In genomic region chr5:161022151-161022550, GRCh38 we compare ENCODE assay signal across 24 cellular contexts.
DNase-seq lines count a peak whose midpoint lies in the region; ATAC-seq, FAIRE-seq and TF ChIP-seq lines count a peak whose summit lies in the region.
"Had no signal": no experiment of that assay in that cellular context is flagged by ENCODE, and none has a peak within 500 bp of the region (broad histone marks: within the 10 kb centered on the region; RNA-seq: fewer than 3 reads in every experiment).

No MANE protein-coding gene starts in this region.

- DNase-seq in HepG2 (ENCODE audit: low spot score) = no peak
- DNase-seq in right lobe of liver = no peak
- no peak for DNase-seq in RWPE2 (ENCODE audit: low spot score)
- peak; percentile 56 for DNase-seq in small intestine
- no peak for DNase-seq in tibial nerve (ENCODE audit: low spot score in 2 of 2)
- no peak for DNase-seq in hippocampal formation (lab: John Stamatoyannopoulos, UW)
- DNase-seq: AML-193; CD4-positive, alpha-beta T cell; GDM1; HCEC 1CT; IMR-90 had no signal

- in situ Hi-C loops in HepG2 (cut with HindIII; ENCODE audit: extremely low pct_ligation_motif_present, low pct_unique_long_range_greater_than_20kb) = no loop called here

- H3K27ac ChIP-seq in HepG2 (ENCODE audit: extremely low read length, insufficient read depth, low read length) (no peak overlapping the region), right lobe of liver (no peak overlapping the region), RWPE2 (ENCODE audit: poor library complexity, severe bottlenecking) (no peak overlapping the region), small intestine (ENCODE audit: low read depth in 1 of 2, low read length in 1 of 2) (no peak overlapping the region), tibial nerve (no peak overlapping the region)
- H3K27ac ChIP-seq: 22Rv1, A549, C4-2B, HL-60 had no signal

- no TSS peak for BruUV-seq in HepG2 (replicated peaks; lab: Mats Ljungman, UMichigan)

- FAIRE-seq in HepG2 (lab: Jason Lieb, UNC) (no peak), small intestine (lab: Jason Lieb, UNC) (no peak)
- FAIRE-seq: A549, D721Med, GM12892, GM18507, GM19239, H54, K562 had no signal

- H3K9me3 ChIP-seq in HepG2 (ENCODE audit: low read length) = no peaks in the 10 kb centered on the region
- H3K9me3 ChIP-seq in right lobe of liver = no peaks in the 10 kb centered on the region
- no peaks in the 10 kb centered on the region for H3K9me3 ChIP-seq in RWPE2 (ENCODE audit: severe bottlenecking)
- no peaks in the 10 kb centered on the region for H3K9me3 ChIP-seq in small intestine (ENCODE audit: control insufficient read depth, low read depth)
- no peaks in the 10 kb centered on the region for H3K9me3 ChIP-seq in tibial nerve
- H3K9me3 ChIP-seq: A549, Caco-2 had no signal

- no peaks in the 10 kb centered on the region for H3K4me1 ChIP-seq in HepG2 (ENCODE audit: insufficient read depth, low read length)
- no peaks in the 10 kb centered on the region for H3K4me1 ChIP-seq in right lobe of liver
- H3K4me1 ChIP-seq in RWPE2 (ENCODE audit: insufficient read depth, poor library complexity, severe bottlenecking) = no peaks in the 10 kb centered on the region
- peaks cover 0 to 3% of the 10 kb centered on the region in 2 donors for H3K4me1 ChIP-seq in small intestine (ENCODE audit: control insufficient read depth in 2 of 2, insufficient read depth in 1 of 2, low read depth in 1 of 2, low read length in 1 of 2)
- H3K4me1 ChIP-seq in tibial nerve = no peaks in the 10 kb centered on the region
- H3K4me1 ChIP-seq: A549, Caco-2 had no signal

- H3K4me3 ChIP-seq in HepG2 (replicated peaks in 1 of 3; ENCODE audit: insufficient read depth in 1 of 3, low read depth in 2 of 3, low read length in 3 of 3) = no peak overlapping the region
- no peak overlapping the region for H3K4me3 ChIP-seq in right lobe of liver
- no peak overlapping the region for H3K4me3 ChIP-seq in RWPE2 (ENCODE audit: severe bottlenecking)
- H3K4me3 ChIP-seq in small intestine (ENCODE audit: low read depth in 1 of 2, low read length in 2 of 2) = no peak overlapping the region
- H3K4me3 ChIP-seq in tibial nerve = no peak overlapping the region
- H3K4me3 ChIP-seq: A549, GM23338, K562 had no signal

- no peak overlapping the region for H2AFZ ChIP-seq in HepG2 (ENCODE audit: low read length)
- H2AFZ ChIP-seq: GM23338 had no signal

- 14% methylated on average over 2 of the region's 2 CpGs for WGBS in HepG2 (ENCODE audit: low lambda C conversion rate)
- WGBS in right lobe of liver (ENCODE audit: insufficient coverage, low coverage, low lambda C conversion rate, missing lambda C conversion rate) = 56% methylated on average over 2 of the region's 2 CpGs
- 29 to 62% (median 48%) methylated on average over 2 of the region's 2 CpGs for WGBS in small intestine, 3 donors
- 87 to 95% methylated on average over 2 of the region's 2 CpGs for WGBS in tibial nerve, 2 donors

- H3K79me2 ChIP-seq in HepG2 (ENCODE audit: insufficient read depth, low read length) = no peaks in the 10 kb centered on the region

- intact Hi-C loops in HepG2 (cut with micrococcal nuclease; ENCODE audit: unreplicated experiment) = no loop called here
- intact Hi-C loops in right lobe of liver (cut with DNase I) = no loop called here

- no peak overlapping the region for H3K9ac ChIP-seq in HepG2 (ENCODE audit: insufficient read depth, low read depth, low read length)

- no peaks in the 10 kb centered on the region for H4K20me1 ChIP-seq in HepG2 (ENCODE audit: insufficient read depth, low read length)

- no peak for TF ChIP-seq POLR2A in HepG2 (IDR thresholded peaks at IDR 0.05; ENCODE audit: insufficient read depth in 1 of 2, low read depth in 2 of 2, low read length in 2 of 2)
- TF ChIP-seq POLR2A in right lobe of liver (IDR thresholded peaks at IDR 0.05) = no peak
- TF ChIP-seq POLR2A in tibial nerve (IDR thresholded peaks at IDR 0.05) = no peak

- TF ChIP-seq EP300 in HepG2 (IDR thresholded peaks at IDR 0.05; ENCODE audit: low read depth in 2 of 2, low read length in 2 of 2) (no peak), HepG2 (CRISPR knock-in tag; IDR thresholded peaks at IDR 0.05; ENCODE audit: borderline replicate concordance) (no peak), tibial nerve (IDR thresholded peaks at IDR 0.05) (no peak)

- H3K36me3 ChIP-seq in HepG2 (replicated peaks in 1 of 2; ENCODE audit: control insufficient read depth in 1 of 2, insufficient read depth in 2 of 2, low read length in 2 of 2) (no peaks in the 10 kb centered on the region), right lobe of liver (no peaks in the 10 kb centered on the region), RWPE2 (ENCODE audit: low read depth) (no peaks in the 10 kb centered on the region), small intestine (ENCODE audit: control insufficient read depth in 2 of 2, insufficient read depth in 2 of 2, low read length in 2 of 2) (no peaks in the 10 kb centered on the region), tibial nerve (no peaks in the 10 kb centered on the region)

- ATAC-seq in HepG2 (no peak), right lobe of liver (no peak), RWPE2 (ENCODE audit: low read depth) (peak; percentile 14; the same call in 2 of the 3 replicates), GM21528 (IDR thresholded peaks at IDR 0.05; ENCODE audit: low FRiP score, unreplicated experiment) (no peak)
- ATAC-seq: A549, GM23338, K562 had no signal

- TF ChIP-seq RAD21 in HepG2 (CRISPR knock-in tag; IDR thresholded peaks at IDR 0.05) = no peak

- TF ChIP-seq CTCF in HepG2 (CRISPR knock-in tag; IDR thresholded peaks at IDR 0.05) (no peak), right lobe of liver (IDR thresholded peaks at IDR 0.05) (no peak), RWPE2 (IDR thresholded peaks at IDR 0.05; ENCODE audit: poor library complexity, severe bottlenecking) (no peak), tibial nerve (IDR thresholded peaks at IDR 0.05) (no peak)

- H3K4me2 ChIP-seq in HepG2 (ENCODE audit: low read depth, low read length) = no peak overlapping the region
- H3K4me2 ChIP-seq: A549, GM23338 had no signal

- CTCF ChIA-PET in HepG2 (lab: Yijun Ruan, JAX; ENCODE audit: low intra/inter-chr PET ratio, low total read pairs) = no interaction called here

- POLR2A ChIA-PET in HepG2 (lab: Yijun Ruan, JAX) = no interaction called here

- H3K27me3 ChIP-seq in HepG2 (ENCODE audit: control insufficient read depth in 1 of 2, insufficient read depth in 2 of 2, low read length in 2 of 2) = no peaks in the 10 kb centered on the region
- H3K27me3 ChIP-seq in right lobe of liver = no peaks in the 10 kb centered on the region
- peaks cover 3% of the 10 kb centered on the region for H3K27me3 ChIP-seq in RWPE2 (ENCODE audit: insufficient read depth, poor library complexity, severe bottlenecking)
- no peaks in the 10 kb centered on the region for H3K27me3 ChIP-seq in small intestine (ENCODE audit: control insufficient read depth in 2 of 2, insufficient read depth in 2 of 2, low read length in 2 of 2)
- H3K27me3 ChIP-seq in tibial nerve = no peaks in the 10 kb centered on the region

TF ChIP-seq in HepG2, 621 proteins besides CTCF, POLR2A, EP300 and RAD21:
- TF ChIP-seq ZNF264 (CRISPR knock-in tag; IDR thresholded peaks at IDR 0.05) (no peak), CEBPB (IDR thresholded peaks at IDR 0.05; ENCODE audit: borderline replicate concordance, low read depth, low read length) (peak; percentile 43; the same call in 1 of the 2 replicates), ZNF12 (CRISPR knock-in tag; IDR thresholded peaks at IDR 0.05) (no peak)
